ENCODE assay signal across 10 cellular contexts in genomic region chr11:110526323-110526722, GRCh38.
DNase-seq lines count a peak whose midpoint lies in the region; ATAC-seq lines count a peak whose summit lies in the region.
"Had no signal": no experiment of that assay in that cellular context is flagged by ENCODE, and none has a peak within 500 bp of the region (broad histone marks: within the 10 kb centered on the region; RNA-seq: fewer than 3 reads in every experiment).

No MANE protein-coding gene starts in this region.

- ATAC-seq in GM19023 (IDR thresholded peaks at IDR 0.05; ENCODE audit: unreplicated experiment) (peak; percentile 52), GM21723 (IDR thresholded peaks at IDR 0.05; ENCODE audit: unreplicated experiment) (peak; percentile 60), HG03442 (IDR thresholded peaks at IDR 0.05; ENCODE audit: unreplicated experiment) (peak; percentile 57)
- ATAC-seq: stimulated activated memory B cell treated with anti-CD40 and anti-IgM and Interleukin-4, amounts not matched to agents 10 μg/mL and 1 μg/mL and 100 μg/mL, for 72 hours had no signal

- intact Hi-C loops in head of caudate nucleus (cut with DNase I): no loop called here

- DNase-seq in iris pigment epithelial cell (ENCODE audit: low read depth): peak; percentile 28
- no peak for DNase-seq in head of caudate nucleus
- DNase-seq in NOMO-1 treated with DMSO at 0.1 percent for 48 hours (lab: John Stamatoyannopoulos, UW; ENCODE audit: unreplicated experiment): no peak
- no peak for DNase-seq in NCI-H82 treated with DMSO at 0.1 percent for 48 hours (lab: John Stamatoyannopoulos, UW; ENCODE audit: unreplicated experiment)
- DNase-seq in nucleus accumbens (lab: John Stamatoyannopoulos, UW): no peak
- DNase-seq: islet precursor cell had no signal
